Comparison of ENCODE assay signal across 17 cellular contexts in the genomic region with DNA sequence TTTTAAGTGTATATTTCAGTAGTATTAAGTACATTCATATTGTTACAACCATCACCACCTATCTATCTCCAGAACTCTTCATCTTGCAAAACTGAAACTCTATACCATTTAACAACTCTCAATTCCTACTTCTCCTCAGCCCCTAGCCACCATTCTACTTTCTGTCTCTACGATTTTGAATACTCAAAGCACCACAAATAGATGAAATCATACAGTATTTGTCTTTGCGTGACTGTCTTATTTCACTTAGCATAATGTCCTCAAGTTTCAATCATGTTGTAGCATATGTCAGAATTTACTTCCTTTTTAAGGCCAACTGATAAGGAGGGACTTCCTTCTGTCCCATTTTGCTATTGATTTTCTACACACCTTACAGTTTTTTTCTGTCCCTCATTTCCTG.
A peak's percentile ranks its signal among the peaks of the same experiment; 100 is the strongest.
DNase-seq lines count a peak whose midpoint lies in the region; ATAC-seq and TF ChIP-seq lines count a peak whose summit lies in the region.
"Had no signal": no experiment of that assay in that cellular context is flagged by ENCODE, and none has a peak within 500 bp of the region (broad histone marks: within the 10 kb centered on the region; RNA-seq: fewer than 3 reads in every experiment).

No MANE protein-coding gene starts in this region.

- intact Hi-C loops in Caco-2 (cut with micrococcal nuclease; ENCODE audit: unreplicated experiment), result no loop called here

- H3K36me3 Mint-ChIP-seq in Caco-2 (ENCODE audit: insufficient read depth, unreplicated experiment), result no peaks in the 10 kb centered on the region
- H3K36me3 Mint-ChIP-seq: natural killer cell had no signal

- no peaks in the 10 kb centered on the region for H3K36me3 ChIP-seq in Caco-2 (ENCODE audit: control insufficient read depth, insufficient read depth, low read length)
- H3K36me3 ChIP-seq: tibial nerve had no signal

- no peaks in the 10 kb centered on the region for H3K9me3 ChIP-seq in Caco-2

- H3K4me1 ChIP-seq in Caco-2, result no peaks in the 10 kb centered on the region
- H3K4me1 ChIP-seq: tibial nerve had no signal

- no peaks in the 10 kb centered on the region for H3K27me3 ChIP-seq in Caco-2 (replicated peaks; ENCODE audit: control insufficient read depth, insufficient read depth, low read length)
- H3K27me3 ChIP-seq: tibial nerve had no signal

- CTCF ChIA-PET in Caco-2 (lab: Charles Lee), result no interaction called here

- peaks cover 16% of the 10 kb centered on the region for H3K9me3 Mint-ChIP-seq in Caco-2 (ENCODE audit: unreplicated experiment)

- POLR2A ChIA-PET in Caco-2 (lab: Charles Lee), result no interaction called here

- no peak for DNase-seq in SW 1271 (lab: John Stamatoyannopoulos, UW)
- no peak for DNase-seq in Caco-2
- no peak for DNase-seq in EL
- DNase-seq: activated B cell treated with CpG ODN at 0.5 μM for 24 hours; activated T-cell treated with anti-CD3 and anti-CD28 coated beads, Interleukin-2, amount 50 U/mL, for 1 hour; amygdala; dermis blood vessel endothelial cell; foreskin melanocyte; left cardiac atrium; natural killer cell; NCI-H748 treated with DMSO at 0.1 percent for 48 hours had no signal

- H3K4me3 ChIP-seq in Caco-2 (ENCODE audit: low read depth, low read length), result no peak overlapping the region
- H3K4me3 ChIP-seq: tibial nerve had no signal

- H3K4me3 Mint-ChIP-seq in Caco-2 (ENCODE audit: unreplicated experiment), result no peak overlapping the region
- H3K4me3 Mint-ChIP-seq: activated B cell treated with CpG ODN at 0.5 μM for 24 hours, natural killer cell had no signal

- no peak for TF ChIP-seq CTCF in Caco-2 (IDR thresholded peaks at IDR 0.05; ENCODE audit: insufficient read depth in 1 of 2, low read depth in 1 of 2, low read length in 1 of 2, severe bottlenecking in 1 of 2, unreplicated experiment in 1 of 2)

- no peaks in the 10 kb centered on the region for H3K27me3 Mint-ChIP-seq in Caco-2 (ENCODE audit: insufficient read depth, unreplicated experiment)
- H3K27me3 Mint-ChIP-seq: activated B cell treated with CpG ODN at 0.5 μM for 24 hours had no signal

- ATAC-seq in GM18499 (IDR thresholded peaks at IDR 0.05; ENCODE audit: insufficient read depth, unreplicated experiment) (peak; percentile 98), GM19468 (IDR thresholded peaks at IDR 0.05; ENCODE audit: extremely low read depth, unreplicated experiment) (peak; percentile 80), HG02870 (IDR thresholded peaks at IDR 0.05; ENCODE audit: unreplicated experiment) (peak; percentile 98), HG03460 (IDR thresholded peaks at IDR 0.05; ENCODE audit: unreplicated experiment) (peak; percentile 89), SK-N-SH treated with all-trans-retinoic acid at 6 μM for 48 hours (no peak)
- ATAC-seq: left cardiac atrium, natural killer cell had no signal

- H3K4me1 Mint-ChIP-seq in Caco-2 (ENCODE audit: low read depth, unreplicated experiment), result no peaks in the 10 kb centered on the region
- H3K4me1 Mint-ChIP-seq: activated B cell treated with CpG ODN at 0.5 μM for 24 hours, natural killer cell had no signal

- BruUV-seq in Caco-2 (replicated peaks; lab: Mats Ljungman, UMichigan), result no TSS peak

- H3K27ac Mint-ChIP-seq in Caco-2 (ENCODE audit: unreplicated experiment), result no peak overlapping the region
- H3K27ac Mint-ChIP-seq: activated B cell treated with CpG ODN at 0.5 μM for 24 hours, natural killer cell had no signal

TF ChIP-seq in SK-N-SH treated with all-trans-retinoic acid at 6 μM for 48 hours, 23 proteins besides CTCF, POLR2A, EP300 and RAD21:
- TF ChIP-seq, protein P1, sequence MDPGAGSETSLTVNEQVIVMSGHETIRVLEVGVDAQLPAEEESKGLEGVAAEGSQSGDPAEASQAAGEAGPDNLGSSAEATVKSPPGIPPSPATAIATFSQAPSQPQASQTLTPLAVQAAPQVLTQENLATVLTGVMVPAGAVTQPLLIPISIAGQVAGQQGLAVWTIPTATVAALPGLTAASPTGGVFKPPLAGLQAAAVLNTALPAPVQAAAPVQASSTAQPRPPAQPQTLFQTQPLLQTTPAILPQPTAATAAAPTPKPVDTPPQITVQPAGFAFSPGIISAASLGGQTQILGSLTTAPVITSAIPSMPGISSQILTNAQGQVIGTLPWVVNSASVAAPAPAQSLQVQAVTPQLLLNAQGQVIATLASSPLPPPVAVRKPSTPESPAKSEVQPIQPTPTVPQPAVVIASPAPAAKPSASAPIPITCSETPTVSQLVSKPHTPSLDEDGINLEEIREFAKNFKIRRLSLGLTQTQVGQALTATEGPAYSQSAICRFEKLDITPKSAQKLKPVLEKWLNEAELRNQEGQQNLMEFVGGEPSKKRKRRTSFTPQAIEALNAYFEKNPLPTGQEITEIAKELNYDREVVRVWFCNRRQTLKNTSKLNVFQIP (CRISPR knock-in tag; IDR thresholded peaks at IDR 0.05; ENCODE audit: borderline replicate concordance, low read depth), result no peak
- TF ChIP-seq CSRNP3 (CRISPR knock-in tag; IDR thresholded peaks at IDR 0.05) (no peak), ZNF70 (CRISPR knock-in tag; IDR thresholded peaks at IDR 0.05) (no peak), TOX (CRISPR knock-in tag; IDR thresholded peaks at IDR 0.05; ENCODE audit: borderline replicate concordance) (no peak), CSDC2 (CRISPR knock-in tag; IDR thresholded peaks at IDR 0.05) (no peak), ZC3H10 (CRISPR knock-in tag; IDR thresholded peaks at IDR 0.05) (no peak), RARB (CRISPR knock-in tag; IDR thresholded peaks at IDR 0.05) (no peak), SNAI2 (CRISPR knock-in tag; IDR thresholded peaks at IDR 0.05) (no peak), ISL1 (CRISPR knock-in tag; IDR thresholded peaks at IDR 0.05) (no peak), ZNF8 (CRISPR knock-in tag; IDR thresholded peaks at IDR 0.05) (no peak), CREB5 (CRISPR knock-in tag; IDR thresholded peaks at IDR 0.05; ENCODE audit: low read depth) (no peak)
- TF ChIP-seq, protein P2, sequence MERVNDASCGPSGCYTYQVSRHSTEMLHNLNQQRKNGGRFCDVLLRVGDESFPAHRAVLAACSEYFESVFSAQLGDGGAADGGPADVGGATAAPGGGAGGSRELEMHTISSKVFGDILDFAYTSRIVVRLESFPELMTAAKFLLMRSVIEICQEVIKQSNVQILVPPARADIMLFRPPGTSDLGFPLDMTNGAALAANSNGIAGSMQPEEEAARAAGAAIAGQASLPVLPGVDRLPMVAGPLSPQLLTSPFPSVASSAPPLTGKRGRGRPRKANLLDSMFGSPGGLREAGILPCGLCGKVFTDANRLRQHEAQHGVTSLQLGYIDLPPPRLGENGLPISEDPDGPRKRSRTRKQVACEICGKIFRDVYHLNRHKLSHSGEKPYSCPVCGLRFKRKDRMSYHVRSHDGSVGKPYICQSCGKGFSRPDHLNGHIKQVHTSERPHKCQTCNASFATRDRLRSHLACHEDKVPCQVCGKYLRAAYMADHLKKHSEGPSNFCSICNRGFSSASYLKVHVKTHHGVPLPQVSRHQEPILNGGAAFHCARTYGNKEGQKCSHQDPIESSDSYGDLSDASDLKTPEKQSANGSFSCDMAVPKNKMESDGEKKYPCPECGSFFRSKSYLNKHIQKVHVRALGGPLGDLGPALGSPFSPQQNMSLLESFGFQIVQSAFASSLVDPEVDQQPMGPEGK (CRISPR knock-in tag; IDR thresholded peaks at IDR 0.05; ENCODE audit: borderline replicate concordance), result no peak
